12 cellular contexts compared by ENCODE assay signal in the genomic region with DNA sequence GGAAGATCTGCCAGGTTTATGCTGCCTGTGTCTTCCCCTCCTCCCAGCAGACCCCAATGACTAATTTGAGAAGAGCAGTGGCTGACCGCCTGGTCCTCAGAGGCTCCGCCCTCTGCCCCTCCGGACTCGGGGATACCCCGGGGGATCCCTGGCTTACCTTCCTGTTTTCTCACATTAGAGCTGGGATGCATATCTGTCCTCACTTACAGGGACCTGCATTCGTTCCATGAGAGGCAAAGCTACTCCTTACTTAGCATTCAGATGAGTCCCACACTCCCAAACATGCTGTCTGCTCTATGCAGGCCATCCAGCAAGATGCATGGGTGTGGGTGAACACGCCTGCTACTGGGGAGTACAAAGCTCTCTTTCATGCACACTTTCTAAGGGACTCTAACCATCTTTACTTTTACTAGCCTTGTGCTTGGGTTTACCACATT. TPM values are rescaled to one million over a fixed set of nuclear protein-coding genes. Genes with fewer than 3 reads are reported as not detected.
A peak's percentile ranks its signal among the peaks of the same experiment; 100 is the strongest.
DNase-seq lines count a peak whose midpoint lies in the region; ATAC-seq and TF ChIP-seq lines count a peak whose summit lies in the region.
"Had no signal": no experiment of that assay in that cellular context is flagged by ENCODE, and none has a peak within 500 bp of the region (broad histone marks: within the 10 kb centered on the region; RNA-seq: fewer than 3 reads in every experiment).

No MANE protein-coding gene starts in this region.

- peak; percentile 38 for ATAC-seq in GM18505 (IDR thresholded peaks at IDR 0.05; ENCODE audit: unreplicated experiment)
- peak; percentile 42 for ATAC-seq in GM21381 (IDR thresholded peaks at IDR 0.05; ENCODE audit: unreplicated experiment)
- peak; percentile 40 for ATAC-seq in HG03108 (IDR thresholded peaks at IDR 0.05; ENCODE audit: unreplicated experiment)
- no peak for ATAC-seq in central memory CD8-positive, alpha-beta T cell (replicated peaks; ENCODE audit: extremely low read depth, poor library complexity, severe bottlenecking)
- ATAC-seq in gastroesophageal sphincter: no peak
- ATAC-seq: mucosa of descending colon had no signal

- H3K4me3 Mint-ChIP-seq in central memory CD8-positive, alpha-beta T cell: peak overlapping the region; percentile 29
- H3K4me3 Mint-ChIP-seq: activated naive CD8-positive, alpha-beta T cell treated with anti-CD3 and anti-CD28 coated beads, Interleukin-2, amount 10 ng/mL, durations not matched to agents 7 days and 5 days had no signal

- 50 to 100% methylated on average over 1 to 6 of the region's 7 CpGs for WGBS in gastroesophageal sphincter (ENCODE audit: low coverage in 1 of 2), 2 donors
- 81 to 86% methylated on average over 7 of the region's 7 CpGs for WGBS in testis, 2 donors

- peaks cover 11% of the 10 kb centered on the region for H3K36me3 Mint-ChIP-seq in central memory CD8-positive, alpha-beta T cell (ENCODE audit: insufficient read depth)

- no peaks in the 10 kb centered on the region for H3K27me3 Mint-ChIP-seq in central memory CD8-positive, alpha-beta T cell
- H3K27me3 Mint-ChIP-seq: activated naive CD8-positive, alpha-beta T cell treated with anti-CD3 and anti-CD28 coated beads, Interleukin-2, amount 10 ng/mL, durations not matched to agents 7 days and 5 days had no signal

- H3K4me1 Mint-ChIP-seq in central memory CD8-positive, alpha-beta T cell: peaks cover 80% of the 10 kb centered on the region

- no peak overlapping the region for H3K27ac Mint-ChIP-seq in central memory CD8-positive, alpha-beta T cell (ENCODE audit: low read depth)
- H3K27ac Mint-ChIP-seq: activated naive CD8-positive, alpha-beta T cell treated with anti-CD3 and anti-CD28 coated beads, Interleukin-2, amount 10 ng/mL, durations not matched to agents 7 days and 5 days had no signal

- no peaks in the 10 kb centered on the region for H3K9me3 Mint-ChIP-seq in central memory CD8-positive, alpha-beta T cell

- TF ChIP-seq CTCF in gastroesophageal sphincter (IDR thresholded peaks at IDR 0.05): no peak
- TF ChIP-seq CTCF in testis (IDR thresholded peaks at IDR 0.05): no peak

- peaks cover 9 to 49% (median 21%) of the 10 kb centered on the region in 3 donors for H3K4me1 ChIP-seq in gastroesophageal sphincter
- H3K4me1 ChIP-seq in testis: no peaks in the 10 kb centered on the region

- H3K27ac ChIP-seq in gastroesophageal sphincter: no peak overlapping the region
- no peak overlapping the region for H3K27ac ChIP-seq in testis

- intact Hi-C loops in testis (cut with DNase I; ENCODE audit: low total_unique reads): no loop called here

- no peak overlapping the region for H3K4me3 ChIP-seq in gastroesophageal sphincter
- H3K4me3 ChIP-seq in testis: no peak overlapping the region
- H3K4me3 ChIP-seq: mucosa of descending colon had no signal

- DNase-seq in central memory CD8-positive, alpha-beta T cell (ENCODE audit: low spot score in 2 of 2): no peak
- no peak for DNase-seq in testis
- DNase-seq in NCI-H2196 treated with DMSO at 0.1 percent for 48 hours (lab: John Stamatoyannopoulos, UW; ENCODE audit: unreplicated experiment): no peak
- DNase-seq in ureter (ENCODE audit: low spot score): no peak
- DNase-seq: activated naive CD8-positive, alpha-beta T cell treated with anti-CD3 and anti-CD28 coated beads, Interleukin-2, amount 10 ng/mL, durations not matched to agents 7 days and 5 days; Calu3; hypothalamus had no signal

- TF ChIP-seq POLR2A in GM18505 (IDR thresholded peaks at IDR 0.05; ENCODE audit: borderline replicate concordance, extremely low read depth, insufficient read depth, insufficient read length) (no peak), gastroesophageal sphincter (IDR thresholded peaks at IDR 0.05) (no peak), testis (IDR thresholded peaks at IDR 0.05) (no peak)

- peaks cover 0 to 5% of the 10 kb centered on the region in 2 donors for H3K36me3 ChIP-seq in gastroesophageal sphincter
- H3K36me3 ChIP-seq in testis (ENCODE audit: low read depth, missing control alignments): no peaks in the 10 kb centered on the region

- no peaks in the 10 kb centered on the region for H3K9me3 ChIP-seq in gastroesophageal sphincter
- H3K9me3 ChIP-seq in testis: no peaks in the 10 kb centered on the region
- H3K9me3 ChIP-seq: mucosa of descending colon had no signal

- TF ChIP-seq EP300 in gastroesophageal sphincter (IDR thresholded peaks at IDR 0.05): no peak

- H3K27me3 ChIP-seq in gastroesophageal sphincter (no peaks in the 10 kb centered on the region), testis (no peaks in the 10 kb centered on the region)

RNA-seq across cellular contexts. Expression of gene VOPP1, which starts 24.0 kb away (rescaled TPM):
- 10 to 100 TPM; 20.5 to 51.6 (median 33.4) TPM for total RNA-seq in gastroesophageal sphincter
- total RNA-seq in testis: 10 to 100 TPM; 25.0 to 26.6 TPM
- 29.3 TPM for polyA plus RNA-seq in testis (ENCODE audit: insufficient read depth, low read depth, low replicate concordance)
- 47.1 TPM for total RNA-seq in ureter

Comparison
In these comparisons a context has a peak if more than half of its experiments do, and no peak if none do; other contexts are left out.
1. ATAC-seq: peak in GM18505 (single experiment), GM21381 (single experiment) and HG03108 (single experiment); none in central memory CD8-positive, alpha-beta T cell (single experiment) and gastroesophageal sphincter (single experiment).